Comparison of ENCODE assay signal across 9 cellular contexts in the genomic region with DNA sequence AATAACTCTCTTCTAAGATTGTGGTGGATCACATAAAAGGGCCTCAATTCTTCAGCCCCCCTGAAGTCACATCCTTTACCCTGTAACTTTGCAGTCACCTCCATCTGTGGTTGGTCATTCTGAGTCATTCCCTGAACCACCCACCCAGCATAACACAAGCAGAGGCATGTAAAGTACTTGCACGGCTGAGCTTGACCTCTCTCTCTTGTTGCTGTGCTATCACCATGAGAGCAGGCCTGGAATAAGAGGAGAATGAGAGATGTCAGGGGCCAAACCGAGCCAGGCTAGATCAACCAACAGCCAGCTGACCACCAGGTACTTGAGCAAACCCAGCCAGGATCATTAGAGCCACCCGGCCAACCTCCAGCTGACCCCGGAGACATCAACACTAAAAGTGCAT. TPM values are rescaled to one million over a fixed set of nuclear protein-coding genes. Genes with fewer than 3 reads are reported as not detected.
DNase-seq lines count a peak whose midpoint lies in the region; ATAC-seq and TF ChIP-seq lines count a peak whose summit lies in the region.
"Had no signal": no experiment of that assay in that cellular context is flagged by ENCODE, and none has a peak within 500 bp of the region (broad histone marks: within the 10 kb centered on the region; RNA-seq: fewer than 3 reads in every experiment).

No MANE protein-coding gene starts in this region.

- peak overlapping the region; percentile 6; the same call in 1 of the 2 replicates for H2BK20ac ChIP-seq in IMR-90 (ENCODE audit: low read depth, low read length)

- no peak overlapping the region for H3K4me3 ChIP-seq in GM23248
- H3K4me3 ChIP-seq in IMR-90 (ENCODE audit: insufficient read depth, low read depth, low read length), result no peak overlapping the region
- no peak overlapping the region for H3K4me3 ChIP-seq in OCI-LY7 (ENCODE audit: low read depth, low read length, poor library complexity, severe bottlenecking)

- in situ Hi-C loops in GM13976 (cut with MboI; ENCODE audit: low sequenced_read_pairs, unreplicated experiment), result no loop called here
- in situ Hi-C loops in GM23248 (cut with MboI), result no loop called here
- in situ Hi-C loops in IMR-90 (cut with MboI; ENCODE audit: low sequenced_read_pairs), result no loop called here

- no peak overlapping the region for H3K23ac ChIP-seq in IMR-90 (ENCODE audit: low read depth, low read length)

- ATAC-seq in IMR-90 (ENCODE audit: low read depth), result peak; percentile 36
- ATAC-seq: left lobe of liver had no signal

- no peak for TF ChIP-seq CTCF in GM13976 (IDR thresholded peaks at IDR 0.05; ENCODE audit: borderline replicate concordance, control extremely low read depth, extremely low read depth, insufficient read depth, missing control alignments)
- TF ChIP-seq CTCF in IMR-90 (conservative IDR thresholded peaks at IDR 0.05; ENCODE audit: low read depth, low read length), result no peak
- no peak for TF ChIP-seq CTCF in OCI-LY7 (conservative IDR thresholded peaks at IDR 0.05; ENCODE audit: low read length)

- peak; percentile 54 for DNase-seq in GM13976 (ENCODE audit: low spot score)
- peak; percentile 80 for DNase-seq in GM23248
- peak; percentile 84 for DNase-seq in IMR-90
- DNase-seq in fibroblast of the conjunctiva (ENCODE audit: low read depth), result peak; percentile 23
- DNase-seq in head of caudate nucleus, result no peak
- DNase-seq in posterior cingulate gyrus, result no peak
- DNase-seq in OCI-LY7 (ENCODE audit: low spot score), result no peak
- no peak for DNase-seq in activated T-cell treated with anti-CD3 and anti-CD28 coated beads, Interleukin-2, amount 50 U/mL, for 48 hours

- peak overlapping the region; percentile 31 for H2AK9ac ChIP-seq in IMR-90 (replicated peaks; ENCODE audit: low read depth, low read length, poor library complexity)

- POLR2A ChIA-PET in IMR-90 (lab: Charles Lee; ENCODE audit: unreplicated experiment) (no interaction called here), OCI-LY7 (lab: Charles Lee) (no interaction called here)

- peak overlapping the region; percentile 98 for H3K27ac ChIP-seq in GM23248
- peak overlapping the region; percentile 32; the same call in 1 of the 2 replicates for H3K27ac ChIP-seq in IMR-90 (ENCODE audit: insufficient read depth, low read length)
- no peak overlapping the region for H3K27ac ChIP-seq in OCI-LY7 (ENCODE audit: low read depth, low read length, poor library complexity, severe bottlenecking)

- intact Hi-C loops in IMR-90 (cut with micrococcal nuclease), result no loop called here
- intact Hi-C loops in head of caudate nucleus (cut with DNase I), result no loop called here
- intact Hi-C loops in posterior cingulate gyrus (cut with DNase I), result no loop called here
- intact Hi-C loops in OCI-LY7 (cut with micrococcal nuclease; ENCODE audit: unreplicated experiment), result no loop called here

- no peak overlapping the region for H3K56ac ChIP-seq in IMR-90 (ENCODE audit: extremely low read depth, insufficient read depth, low read length)

- BruUV-seq in IMR-90 (replicated peaks; lab: Mats Ljungman, UMichigan), result no TSS peak
- BruUV-seq in OCI-LY7 (replicated peaks; lab: Mats Ljungman, UMichigan), result no TSS peak

- peaks cover 2% of the 10 kb centered on the region; the same call in 1 of the 2 replicates for H3K9me1 ChIP-seq in IMR-90 (ENCODE audit: insufficient read depth, low read length)

- TF ChIP-seq POLR2A in IMR-90 (IDR thresholded peaks at IDR 0.05; ENCODE audit: low read depth, low read length), result no peak

- no peaks in the 10 kb centered on the region for H3K9me3 ChIP-seq in GM23248 (ENCODE audit: low read depth)
- no peaks in the 10 kb centered on the region for H3K9me3 ChIP-seq in IMR-90 (ENCODE audit: control insufficient read depth, insufficient read depth, low read length)
- no peaks in the 10 kb centered on the region for H3K9me3 ChIP-seq in OCI-LY7 (ENCODE audit: low read length)

- H3K14ac ChIP-seq in IMR-90 (replicated peaks; ENCODE audit: low read depth, low read length), result peak overlapping the region; percentile 1; the same call in 1 of the 2 replicates

- H3K36me3 ChIP-seq in GM23248 (ENCODE audit: low read depth) (no peaks in the 10 kb centered on the region), IMR-90 (ENCODE audit: control insufficient read depth, insufficient read depth, low read length) (no peaks in the 10 kb centered on the region), OCI-LY7 (ENCODE audit: insufficient read depth, low read length) (no peaks in the 10 kb centered on the region)

- peak overlapping the region in 1 of 2 experiments; percentile 45; a peak in 1 of 4 replicates for H4K8ac ChIP-seq in IMR-90 (ENCODE audit: low read depth in 2 of 2, low read length in 2 of 2)

- H3F3A ChIP-seq in GM23248 (ENCODE audit: insufficient read depth), result peaks cover 35% of the 10 kb centered on the region

- no peaks in the 10 kb centered on the region for H3K27me3 ChIP-seq in GM23248 (replicated peaks; ENCODE audit: insufficient read depth)
- H3K27me3 ChIP-seq in IMR-90 (ENCODE audit: control insufficient read depth, insufficient read depth, low read length), result no peaks in the 10 kb centered on the region

- H2BK120ac ChIP-seq in IMR-90 (ENCODE audit: low read depth, low read length), result peak overlapping the region; percentile 36; the same call in 1 of the 2 replicates

- H3K79me2 ChIP-seq in GM23248 (ENCODE audit: insufficient read depth) (no peaks in the 10 kb centered on the region), OCI-LY7 (ENCODE audit: insufficient read depth, low read depth, low read length) (no peaks in the 10 kb centered on the region)

- H3K79me1 ChIP-seq in IMR-90 (ENCODE audit: low read depth in 1 of 2, low read length in 2 of 2), result no peaks in the 10 kb centered on the region

- no peak for TF ChIP-seq RAD21 in IMR-90 (IDR thresholded peaks at IDR 0.05; ENCODE audit: low read length)

- H2AFZ ChIP-seq in GM23248 (peak overlapping the region; percentile 30; the same call in 1 of the 2 replicates), IMR-90 (replicated peaks; ENCODE audit: low read length, poor library complexity) (peak overlapping the region; percentile 50), OCI-LY7 (ENCODE audit: low read length) (no peak overlapping the region)

- H3K9me2 ChIP-seq in GM23248 (ENCODE audit: insufficient read depth) (no peaks in the 10 kb centered on the region), OCI-LY7 (ENCODE audit: insufficient read depth, low read length) (no peaks in the 10 kb centered on the region)

- H2BK5ac ChIP-seq in IMR-90 (ENCODE audit: low read depth, low read length, poor library complexity, severe bottlenecking), result peak overlapping the region; percentile 37

- peak overlapping the region; percentile 7; the same call in 1 of the 2 replicates for H3K4ac ChIP-seq in IMR-90 (ENCODE audit: low read depth, low read length)

- H4K5ac ChIP-seq in IMR-90 (ENCODE audit: low read depth, low read length), result no peak overlapping the region; the same call in 1 of the 2 replicates

- peak overlapping the region; percentile 16; the same call in 1 of the 2 replicates for H2AK5ac ChIP-seq in IMR-90 (ENCODE audit: low read depth, low read length)

- CTCF ChIA-PET in IMR-90 (lab: Yijun Ruan, JAX), result interaction anchor here (1.2 to 1.7 kb wide), 2 partner anchors 13 to 131 kb away, joined by 4 to 7 read pairs; a partner anchor contains a TSS
- CTCF ChIA-PET in OCI-LY7 (lab: Charles Lee; ENCODE audit: unreplicated experiment), result no interaction called here

- H2BK15ac ChIP-seq in IMR-90 (ENCODE audit: low read depth, low read length), result peak overlapping the region; percentile 50; the same call in 1 of the 3 replicates

- no peak overlapping the region for H3K4me2 ChIP-seq in GM23248 (ENCODE audit: unreplicated experiment)
- H3K4me2 ChIP-seq in IMR-90 (ENCODE audit: low read depth, low read length), result no peak overlapping the region
- no peak overlapping the region for H3K4me2 ChIP-seq in OCI-LY7 (ENCODE audit: low read length)

- WGBS in GM23248 (ENCODE audit: low coverage in 1 of 2, low lambda C conversion rate in 2 of 2, missing lambda C conversion rate in 2 of 2), 2 experiments, result 50 to 51% methylated on average over 4 of the region's 4 CpGs
- 58% methylated on average over 2 of the region's 4 CpGs; no CpG with 5 or more reads in 1 of the 2 experiments for WGBS in IMR-90 (ENCODE audit: extremely low coverage in 2 of 2, insufficient read length in 1 of 2), 2 experiments

- no peak overlapping the region for H4K91ac ChIP-seq in IMR-90 (ENCODE audit: insufficient read depth, low read depth, low read length)

- H3K9ac ChIP-seq in GM23248 (peak overlapping the region; percentile 19; the same call in 1 of the 2 replicates), IMR-90 (ENCODE audit: low read depth, low read length) (no peak overlapping the region)

- dilution Hi-C loops in IMR-90 (cut with HindIII; ENCODE audit: low sequenced_read_pairs, unreplicated experiment), result no loop called here

- H3K4me1 ChIP-seq in GM23248 (ENCODE audit: insufficient read depth) (peaks cover 44% of the 10 kb centered on the region), IMR-90 (ENCODE audit: control insufficient read depth, insufficient read depth, low read length) (peaks cover 8% of the 10 kb centered on the region), OCI-LY7 (ENCODE audit: insufficient read depth, low read length, poor library complexity, severe bottlenecking) (no peaks in the 10 kb centered on the region)

- H4K20me1 ChIP-seq in GM23248 (ENCODE audit: insufficient read depth) (no peaks in the 10 kb centered on the region), IMR-90 (ENCODE audit: insufficient read depth, low read length) (no peaks in the 10 kb centered on the region), OCI-LY7 (ENCODE audit: insufficient read depth, low read length) (no peaks in the 10 kb centered on the region)

- H3K18ac ChIP-seq in IMR-90 (ENCODE audit: low read depth, low read length), result peak overlapping the region; percentile 79; the same call in 1 of the 2 replicates

TF ChIP-seq in IMR-90, 13 proteins besides CTCF, POLR2A, EP300 and RAD21 (continues in another document):
- TF ChIP-seq FOS (IDR thresholded peaks at IDR 0.05; ENCODE audit: low read depth, low read length) (peak; percentile 56), NFE2L2 (IDR thresholded peaks at IDR 0.05; ENCODE audit: low read depth, low read length) (no peak)

RNA-seq across cellular contexts. Expression of a gene that starts 13.5 kb away (rescaled TPM):
- total RNA-seq in GM23248 (2014; rRNA removed; shearing (Covaris generic)), result 132 and 137 TPM in 2 replicates
- 102 TPM in 2 replicates for polyA plus RNA-seq in GM23248 (2016; fragmentation: Nextera tagmentation; extraction: Ambion mirVana)
- total RNA-seq in IMR-90 (2012; rRNA removed), result 50.5 and 81.9 TPM in 2 replicates
- 30.6 and 40.5 TPM in 2 replicates for polyA plus RNA-seq in IMR-90 (2012; rRNA removed)
- 8.4 and 11.5 TPM in 2 replicates for polyA plus RNA-seq in IMR-90 (2012; cell fraction: cytosol; rRNA removed)
- polyA plus RNA-seq in IMR-90 (2012; cell fraction: nucleus; rRNA removed; ENCODE audit: low replicate concordance), result 9.1 and 33.6 TPM in 2 replicates
- total RNA-seq in OCI-LY7 (2014; rRNA removed; shearing (Covaris generic)), result 28.7 and 32.4 TPM in 2 replicates
- total RNA-seq in OCI-LY7 (2022), result 25.8 and 31.0 TPM in 2 replicates

Comparison
In these comparisons a context has a peak if more than half of its experiments do, and no peak if none do; other contexts are left out.
1. DNase-seq: peak in GM13976 (single experiment), GM23248 (single experiment), IMR-90 (single experiment) and fibroblast of the conjunctiva (single experiment); none in head of caudate nucleus (0 of 42), posterior cingulate gyrus (0 of 10), OCI-LY7 (single experiment) and activated T-cell treated with anti-CD3 and anti-CD28 coated beads, Interleukin-2, amount 50 U/mL, for 48 hours (0 of 2).